Comparison of ENCODE assay signal across 9 cellular contexts in the genomic region with DNA sequence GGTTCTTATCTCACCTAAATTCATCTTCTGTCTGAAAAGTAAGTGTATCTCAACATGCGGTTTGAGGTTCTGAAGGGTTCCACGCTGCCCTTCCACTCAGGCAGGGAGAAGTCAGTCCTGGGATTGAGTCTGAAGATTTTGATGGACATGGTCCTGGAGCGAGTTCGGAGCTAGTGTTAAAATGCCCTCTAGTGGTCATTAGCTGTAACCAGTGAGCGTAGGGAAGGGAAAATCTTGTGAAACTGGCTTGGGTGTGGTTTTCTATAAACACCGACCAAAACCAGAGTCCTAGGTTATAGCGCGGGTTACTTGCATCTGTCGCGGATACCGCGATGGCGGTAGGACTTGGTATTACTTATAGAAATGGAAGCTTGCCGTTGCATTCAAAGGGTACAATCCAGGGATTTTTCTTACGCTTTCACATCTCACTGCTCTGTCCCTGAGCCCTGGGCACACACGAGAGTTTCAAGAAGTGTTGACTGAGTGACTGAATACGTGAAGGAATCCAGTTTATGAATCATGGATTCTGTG.
DNase-seq lines count a peak whose midpoint lies in the region; ATAC-seq, FAIRE-seq and TF ChIP-seq lines count a peak whose summit lies in the region.
"Had no signal": no experiment of that assay in that cellular context is flagged by ENCODE, and none has a peak within 500 bp of the region (broad histone marks: within the 10 kb centered on the region; RNA-seq: fewer than 3 reads in every experiment).

No MANE protein-coding gene starts in this region.

- no peaks in the 10 kb centered on the region for H3K36me3 ChIP-seq in breast epithelium
- no peaks in the 10 kb centered on the region for H3K36me3 ChIP-seq in kidney (ENCODE audit: control insufficient read depth in 1 of 2, insufficient read depth in 2 of 2, low read length in 2 of 2)
- H3K36me3 ChIP-seq in tibial nerve: no peaks in the 10 kb centered on the region

- peak; percentile 73 for DNase-seq in Daoy (ENCODE audit: low read depth)
- peak; percentile 44 for DNase-seq in NCI-H524 treated with DMSO at 0.1 percent for 48 hours (lab: John Stamatoyannopoulos, UW)
- no peak for DNase-seq in breast epithelium (ENCODE audit: low spot score in 2 of 2)
- DNase-seq in kidney: no peak
- DNase-seq in tibial nerve (ENCODE audit: low spot score in 2 of 2): peak in 1 of 2 donors; percentile 30
- no peak for DNase-seq in occipital lobe (lab: John Stamatoyannopoulos, UW)
- DNase-seq: activated T-cell treated with anti-CD3 and anti-CD28 coated beads, Interleukin-2, amount 50 U/mL, for 4 hours had no signal

- H3K27me3 ChIP-seq in breast epithelium (no peaks in the 10 kb centered on the region), tibial nerve (peaks cover 0 to 7% of the 10 kb centered on the region in 2 donors)

- WGBS in tibial nerve, 2 donors: 7 to 10% methylated on average over 17 of the region's 17 CpGs

- TF ChIP-seq POLR2A in breast epithelium (IDR thresholded peaks at IDR 0.05) (no peak), tibial nerve (IDR thresholded peaks at IDR 0.05) (no peak)

- H3K4me1 ChIP-seq in breast epithelium (no peaks in the 10 kb centered on the region), kidney (ENCODE audit: control insufficient read depth in 1 of 2, insufficient read depth in 1 of 2, low read depth in 1 of 2, low read length in 2 of 2) (peaks cover 2 to 6% of the 10 kb centered on the region in 2 donors), tibial nerve (no peaks in the 10 kb centered on the region)

- H3K9me3 ChIP-seq in breast epithelium (no peaks in the 10 kb centered on the region), kidney (ENCODE audit: control insufficient read depth in 1 of 2, low read length in 2 of 2) (no peaks in the 10 kb centered on the region), tibial nerve (no peaks in the 10 kb centered on the region)

- FAIRE-seq in kidney (lab: Jason Lieb, UNC): no peak

- no peak overlapping the region for H3K9ac ChIP-seq in kidney (ENCODE audit: low read length in 2 of 2)

- intact Hi-C loops in breast epithelium (cut with DNase I; ENCODE audit: low total_unique reads): no loop called here
- intact Hi-C loops in kidney (cut with DNase I): no loop called here

- peak in 2 of 3 donors; percentile 27 to 52 for TF ChIP-seq CTCF in breast epithelium (IDR thresholded peaks at IDR 0.05)
- peak; percentile 81 for TF ChIP-seq CTCF in kidney (IDR thresholded peaks at IDR 0.05; ENCODE audit: borderline replicate concordance, extremely low read depth, insufficient read depth)
- peak; percentile 56 to 68 (median 61) for TF ChIP-seq CTCF in tibial nerve (IDR thresholded peaks at IDR 0.05)

- H3K4me3 ChIP-seq in breast epithelium (peak overlapping the region in 2 of 3 donors; percentile 7 to 37), kidney (ENCODE audit: low read length in 2 of 2) (peak overlapping the region; percentile 19 to 48), tibial nerve (peak overlapping the region in 1 of 4 donors; percentile 31)

- no peak overlapping the region for H3K27ac ChIP-seq in breast epithelium
- H3K27ac ChIP-seq in kidney (ENCODE audit: low read depth in 2 of 2, low read length in 2 of 2): no peak overlapping the region
- no peak overlapping the region for H3K27ac ChIP-seq in tibial nerve

- TF ChIP-seq EP300 in tibial nerve (IDR thresholded peaks at IDR 0.05): no peak

- ATAC-seq in GM19468 (IDR thresholded peaks at IDR 0.05; ENCODE audit: extremely low read depth, unreplicated experiment) (peak; percentile 42), HG03457 (IDR thresholded peaks at IDR 0.05; ENCODE audit: unreplicated experiment) (peak; percentile 88)

Comparison
In these comparisons a context has a peak if more than half of its experiments do, and no peak if none do; other contexts are left out.
1. DNase-seq: peak in Daoy (single experiment) and NCI-H524 treated with DMSO at 0.1 percent for 48 hours (single experiment); none in breast epithelium (0 of 2), kidney (single experiment) and occipital lobe (single experiment).
2. Peak in every context shown above with its lines, with median percentiles within 50 percentile points of each other: CTCF ChIP-seq.